ENCODE assay signal across 8 cellular contexts in genomic region chr3:127791221-127791913, GRCh38. TPM values are rescaled to one million over a fixed set of nuclear protein-coding genes. Genes with fewer than 3 reads are reported as not detected.
A peak's percentile ranks its signal among the peaks of the same experiment; 100 is the strongest.
DNase-seq lines count a peak whose midpoint lies in the region; ATAC-seq, FAIRE-seq and TF ChIP-seq lines count a peak whose summit lies in the region.

No MANE protein-coding gene starts in this region.

- H3K27me3 ChIP-seq in K562 (ENCODE audit: control insufficient read depth in 2 of 2, insufficient read depth in 2 of 2, low read length in 2 of 2) = peaks cover 15 to 57% of the 10 kb centered on the region in 2 experiments; a peak in 3 of 5 replicates

- H3K9me3 ChIP-seq in K562 (replicated peaks; ENCODE audit: control insufficient read depth, insufficient read depth, low read depth, low read length) (no peaks in the 10 kb centered on the region), mesodermal cell (ENCODE audit: control insufficient read depth, low read length) (no peaks in the 10 kb centered on the region)

- in situ Hi-C loops in GM13977 (cut with MboI; ENCODE audit: low pct_unique_long_range_greater_than_20kb, low sequenced_read_pairs, unreplicated experiment) = no loop called here
- in situ Hi-C loops in K562 (cut with MboI) = no loop called here

- no peak for FAIRE-seq in K562 (lab: Jason Lieb, UNC)

- no TSS peak for BruUV-seq in K562 (replicated peaks; lab: Mats Ljungman, UMichigan)

- TF ChIP-seq POLR2A in K562 (conservative IDR thresholded peaks at IDR 0.05) = no peak

- ATAC-seq in HG02840 (IDR thresholded peaks at IDR 0.05; ENCODE audit: low FRiP score, unreplicated experiment) = peak; percentile 58
- peak; percentile 80 for ATAC-seq in K562

- 2% methylated on average over 5 of the region's 9 CpGs for WGBS in K562 (ENCODE audit: insufficient coverage, low coverage, missing lambda C conversion rate)
- 56 to 59% methylated on average over 5 to 6 of the region's 9 CpGs for WGBS in mesodermal cell (ENCODE audit: insufficient coverage in 2 of 2), 2 experiments

- no peak for TF ChIP-seq EP300 in K562 (IDR thresholded peaks at IDR 0.05; ENCODE audit: low read length)

- no peaks in the 10 kb centered on the region; the same call in 1 of the 2 replicates for H4K20me1 ChIP-seq in K562 (replicated peaks; ENCODE audit: control insufficient read depth, insufficient read depth, low read length)

- H3K27ac ChIP-seq in K562 (ENCODE audit: extremely low read depth, low read depth, low read length) (no peak overlapping the region), mesodermal cell (ENCODE audit: low read depth, low read length, severe bottlenecking) (peak overlapping the region; percentile 51), substantia nigra (ENCODE audit: low read depth, low read length, poor library complexity, severe bottlenecking) (no peak overlapping the region)

- POLR2A ChIA-PET in K562 (lab: Yijun Ruan, JAX) = no interaction called here

- peak in 1 of 2 experiments; percentile 22; a peak in 1 of 4 replicates for TF ChIP-seq RAD21 in K562 (CRISPR knock-in tag; conservative IDR thresholded peaks at IDR 0.05 in 1 of 2, IDR thresholded peaks at IDR 0.05 in 1 of 2)

- H3K9ac ChIP-seq in K562 (ENCODE audit: insufficient read depth in 1 of 2, low read depth in 2 of 2, low read length in 2 of 2) = no peak overlapping the region

- TF ChIP-seq CTCF in GM13977 (IDR thresholded peaks at IDR 0.05; ENCODE audit: extremely low read depth, insufficient read depth, missing control alignments) (peak; percentile 58), K562 (IDR thresholded peaks at IDR 0.05 in 2 of 3, conservative IDR thresholded peaks at IDR 0.05 in 1 of 3; ENCODE audit: insufficient read depth in 2 of 3, low read depth in 1 of 3, low read length in 3 of 3) (peak in 1 of 3 experiments; percentile 12; a peak in 1 of 6 replicates)

- no peak overlapping the region for H3K4me3 ChIP-seq in K562
- no peak overlapping the region for H3K4me3 ChIP-seq in mesodermal cell (ENCODE audit: extremely low read depth, insufficient read depth, low read length, poor library complexity, severe bottlenecking)

- H3K9me1 ChIP-seq in K562 (ENCODE audit: control insufficient read depth, insufficient read depth, low read length) = no peaks in the 10 kb centered on the region

- no peak overlapping the region for H2AFZ ChIP-seq in K562 (ENCODE audit: low read depth, low read length)

- H3K4me2 ChIP-seq in K562 (ENCODE audit: insufficient read depth, low read length) = no peak overlapping the region

- DNase-seq in AG20443 (ENCODE audit: low spot score) = peak; percentile 47
- DNase-seq in GM13977 (ENCODE audit: low spot score) = peak; percentile 80
- peak; percentile 67 for DNase-seq in NCI-H2196 treated with DMSO at 0.1 percent for 48 hours (lab: John Stamatoyannopoulos, UW; ENCODE audit: unreplicated experiment)
- DNase-seq in K562 (ENCODE audit: extremely low read depth in 1 of 4, low spot score in 3 of 4) = peak; percentile 6 to 22 (median 16)
- no peak for DNase-seq in NCI-H446 treated with DMSO at 0.1 percent for 48 hours (lab: John Stamatoyannopoulos, UW)
- no peak for DNase-seq in substantia nigra (lab: John Stamatoyannopoulos, UW)

- CTCF ChIA-PET in K562 (lab: Yijun Ruan, JAX; ENCODE audit: low intra/inter-chr PET ratio) = no interaction called here

- no peaks in the 10 kb centered on the region; a peak in 1 of 5 replicates for H3K4me1 ChIP-seq in K562 (replicated peaks in 1 of 2; ENCODE audit: control insufficient read depth in 2 of 2, insufficient read depth in 2 of 2, low read length in 2 of 2)
- H3K4me1 ChIP-seq in mesodermal cell (ENCODE audit: control insufficient read depth, insufficient read depth, low read length, poor library complexity, severe bottlenecking) = peaks cover 20% of the 10 kb centered on the region

- no peaks in the 10 kb centered on the region for H3K79me2 ChIP-seq in K562 (ENCODE audit: control insufficient read depth, insufficient read depth, low read length)

- no peaks in the 10 kb centered on the region for H3K36me3 ChIP-seq in K562 (ENCODE audit: control insufficient read depth, insufficient read depth, low read length)
- H3K36me3 ChIP-seq in mesodermal cell (ENCODE audit: control insufficient read depth, insufficient read depth, low read length) = no peaks in the 10 kb centered on the region

- intact Hi-C loops in K562 (cut with micrococcal nuclease) = no loop called here

TF ChIP-seq in K562, 482 proteins besides CTCF, POLR2A, EP300 and RAD21 (continues in another document):
- no peak for TF ChIP-seq STAT6 (CRISPR knock-in tag; IDR thresholded peaks at IDR 0.05)
- TF ChIP-seq ATF1 (CRISPR knock-in tag; IDR thresholded peaks at IDR 0.05) = no peak
- TF ChIP-seq ATF1 (tag; IDR thresholded peaks at IDR 0.05) = no peak
- no peak for TF ChIP-seq NELFE (IDR thresholded peaks at IDR 0.05; ENCODE audit: insufficient read depth, insufficient read length)
- TF ChIP-seq HMGXB4 (CRISPR knock-in tag; IDR thresholded peaks at IDR 0.05) = no peak
- TF ChIP-seq SMARCA4 (IDR thresholded peaks at IDR 0.05) = no peak
- TF ChIP-seq, protein P1, sequence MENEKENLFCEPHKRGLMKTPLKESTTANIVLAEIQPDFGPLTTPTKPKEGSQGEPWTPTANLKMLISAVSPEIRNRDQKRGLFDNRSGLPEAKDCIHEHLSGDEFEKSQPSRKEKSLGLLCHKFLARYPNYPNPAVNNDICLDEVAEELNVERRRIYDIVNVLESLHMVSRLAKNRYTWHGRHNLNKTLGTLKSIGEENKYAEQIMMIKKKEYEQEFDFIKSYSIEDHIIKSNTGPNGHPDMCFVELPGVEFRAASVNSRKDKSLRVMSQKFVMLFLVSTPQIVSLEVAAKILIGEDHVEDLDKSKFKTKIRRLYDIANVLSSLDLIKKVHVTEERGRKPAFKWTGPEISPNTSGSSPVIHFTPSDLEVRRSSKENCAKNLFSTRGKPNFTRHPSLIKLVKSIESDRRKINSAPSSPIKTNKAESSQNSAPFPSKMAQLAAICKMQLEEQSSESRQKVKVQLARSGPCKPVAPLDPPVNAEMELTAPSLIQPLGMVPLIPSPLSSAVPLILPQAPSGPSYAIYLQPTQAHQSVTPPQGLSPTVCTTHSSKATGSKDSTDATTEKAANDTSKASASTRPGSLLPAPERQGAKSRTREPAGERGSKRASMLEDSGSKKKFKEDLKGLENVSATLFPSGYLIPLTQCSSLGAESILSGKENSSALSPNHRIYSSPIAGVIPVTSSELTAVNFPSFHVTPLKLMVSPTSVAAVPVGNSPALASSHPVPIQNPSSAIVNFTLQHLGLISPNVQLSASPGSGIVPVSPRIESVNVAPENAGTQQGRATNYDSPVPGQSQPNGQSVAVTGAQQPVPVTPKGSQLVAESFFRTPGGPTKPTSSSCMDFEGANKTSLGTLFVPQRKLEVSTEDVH (IDR thresholded peaks at IDR 0.05; ENCODE audit: low read depth, partially characterized antibody) = no peak

RNA-seq across cellular contexts. Expression of gene MGLL, which starts 30.9 kb away (rescaled TPM):
- total RNA-seq in K562 (2011; cell fraction: chromatin; rRNA removed; ENCODE audit: low replicate concordance) = not detected in 2 replicates
- 0.13 TPM in 1 of 2 replicates, not detected in the other for total RNA-seq in K562 (2011; cell fraction: nucleolus; rRNA removed)
- total RNA-seq in K562 (2011; cell fraction: nucleoplasm; rRNA removed) = 0.61 TPM in 1 of 2 replicates, not detected in the other
- total RNA-seq in K562 (2014; rRNA removed) (0.32 TPM in 1 of 2 replicates, not detected in the other), K562 (2014; rRNA removed; fragmentation: Illumina TruSeq; extraction: Trizol) (not detected in 2 replicates), K562 (2015; rRNA removed; fragmentation: Illumina TruSeq; extraction: Trizol) (not detected in 2 replicates), K562 (2021) (0.18 and 0.60 TPM in 2 replicates)
- polyA plus RNA-seq in K562 (2011; rRNA removed) (not detected in 2 replicates), K562 (2014; fragmentation: Illumina TruSeq; extraction: Trizol) (not detected in 2 replicates), K562 (2014; fragmentation: Nextera tagmentation; extraction: Ambion mirVana) (not detected), K562 (2014; rRNA removed) (0.12 TPM in 1 of 2 replicates, not detected in the other)
- not detected in 2 replicates for polyA plus RNA-seq in K562 (2011; cell fraction: cytosol; rRNA removed)
- polyA plus RNA-seq in K562 (2011; cell fraction: nucleus; rRNA removed) = not detected in 2 replicates
- 0.09 TPM in 1 of 2 replicates, not detected in the other for polyA plus RNA-seq in K562 (2012)
- not detected in 2 replicates for polyA minus RNA-seq in K562 (2011; rRNA and poly(A)+ RNA removed)
- polyA minus RNA-seq in K562 (2011; cell fraction: cytosol; rRNA and poly(A)+ RNA removed) = not detected in 2 replicates
- 0.13 and 0.33 TPM in 2 replicates for polyA minus RNA-seq in K562 (2011; cell fraction: nucleus; rRNA and poly(A)+ RNA removed)
- polyA plus RNA-seq in mesodermal cell (2013, experiment 1 of 2) = 3.9 TPM
- polyA plus RNA-seq in mesodermal cell (2013, experiment 2 of 2) = 4.0 TPM

Comparison
In these comparisons a context has a peak if more than half of its experiments do, and no peak if none do; other contexts are left out.
1. DNase-seq: peak in AG20443 (single experiment), GM13977 (single experiment), NCI-H2196 treated with DMSO at 0.1 percent for 48 hours (single experiment) and K562 (4 of 4); none in NCI-H446 treated with DMSO at 0.1 percent for 48 hours (single experiment) and substantia nigra (0 of 49).